14 cellular contexts compared by ENCODE assay signal in genomic region chrY:13339381-13339780, GRCh38.
A peak's percentile ranks its signal among the peaks of the same experiment; 100 is the strongest.
DNase-seq lines count a peak whose midpoint lies in the region; ATAC-seq and TF ChIP-seq lines count a peak whose summit lies in the region.
"Had no signal": no experiment of that assay in that cellular context is flagged by ENCODE, and none has a peak within 500 bp of the region (broad histone marks: within the 10 kb centered on the region; RNA-seq: fewer than 3 reads in every experiment).

No MANE protein-coding gene starts in this region.

- H3K4ac ChIP-seq in mesenchymal stem cell (ENCODE audit: low read depth in 1 of 2, low read length in 2 of 2): no peak overlapping the region

- H3K27ac ChIP-seq in left ventricle myocardium inferior (replicated peaks) (no peak overlapping the region), mesenchymal stem cell (ENCODE audit: low read length, poor library complexity, severe bottlenecking) (peak overlapping the region; percentile 92)
- no peak overlapping the region for H3K27ac ChIP-seq in CD4-positive, alpha-beta T cell (ENCODE audit: low read depth, low read length)
- H3K27ac ChIP-seq: BLaER1, KMS-11 had no signal

- intact Hi-C loops in left ventricle myocardium superior (cut with micrococcal nuclease) (no loop called here), left ventricle myocardium inferior (cut with micrococcal nuclease) (no loop called here)
- intact Hi-C loops in CD4-positive, alpha-beta T cell (cut with DNase I, micrococcal nuclease): no loop called here

- no peak overlapping the region for H3K4me3 ChIP-seq in left ventricle myocardium inferior
- no peak overlapping the region for H3K4me3 ChIP-seq in mesenchymal stem cell (ENCODE audit: insufficient read depth in 1 of 2, low read depth in 1 of 2, low read length in 2 of 2)
- H3K4me3 ChIP-seq: BLaER1, MG63 had no signal

- peaks cover 16% of the 10 kb centered on the region for H3K36me3 ChIP-seq in left ventricle myocardium inferior
- peaks cover 0 to 7% of the 10 kb centered on the region in 2 experiments for H3K36me3 ChIP-seq in mesenchymal stem cell (ENCODE audit: control insufficient read depth in 1 of 2, insufficient read depth in 2 of 2, low read depth in 1 of 2, low read length in 2 of 2)
- H3K36me3 ChIP-seq: BLaER1 had no signal

- DNase-seq in left ventricle myocardium superior (no peak), left ventricle myocardium inferior (no peak), mesenchymal stem cell (no peak), NCI-H774 (lab: John Stamatoyannopoulos, UW) (no peak)
- no peak for DNase-seq in activated naive CD8-positive, alpha-beta T cell treated with anti-CD3 and anti-CD28 coated beads, Interleukin-2, amount 50 U/mL, for 24 hours
- DNase-seq in CD4-positive, alpha-beta T cell: no peak
- DNase-seq: MG63, NCI-H1092 treated with DMSO at 0.1 percent for 48 hours, NCI-H1694, NCI-H446 had no signal

- CTCF ChIA-PET in CD4-positive, alpha-beta T cell (lab: Charles Lee): no interaction called here

- 92% methylated on average over 9 of the region's 9 CpGs for WGBS in mesenchymal stem cell

- peaks cover 6% of the 10 kb centered on the region for H3K79me1 ChIP-seq in mesenchymal stem cell (replicated peaks; ENCODE audit: low read length, poor library complexity, severe bottlenecking)

- H4K91ac ChIP-seq in mesenchymal stem cell (ENCODE audit: low read length): no peak overlapping the region

- H3K4me1 ChIP-seq in left ventricle myocardium inferior (peaks cover 15% of the 10 kb centered on the region), mesenchymal stem cell (ENCODE audit: control insufficient read depth, insufficient read depth, low read depth, low read length) (peaks cover 10% of the 10 kb centered on the region)
- H3K4me1 ChIP-seq: BLaER1 had no signal

- H3K27me3 Mint-ChIP-seq in activated naive CD8-positive, alpha-beta T cell treated with anti-CD3 and anti-CD28 coated beads, Interleukin-2, amount 50 U/mL, for 24 hours: no peaks in the 10 kb centered on the region
- no peaks in the 10 kb centered on the region for H3K27me3 Mint-ChIP-seq in CD4-positive, alpha-beta T cell

- POLR2A ChIA-PET in CD4-positive, alpha-beta T cell (lab: Charles Lee): no interaction called here

- no peak overlapping the region for H2BK120ac ChIP-seq in mesenchymal stem cell (ENCODE audit: low read depth, low read length)

- peak overlapping the region in 1 of 2 experiments; percentile 28 for H3K14ac ChIP-seq in mesenchymal stem cell (ENCODE audit: low read length in 2 of 2)

- no peak for TF ChIP-seq CTCF in left ventricle myocardium inferior (IDR thresholded peaks at IDR 0.05; ENCODE audit: borderline replicate concordance)
- no peak for TF ChIP-seq CTCF in CD4-positive, alpha-beta T cell (IDR thresholded peaks at IDR 0.05)

- H3K36me3 Mint-ChIP-seq in activated naive CD8-positive, alpha-beta T cell treated with anti-CD3 and anti-CD28 coated beads, Interleukin-2, amount 50 U/mL, for 24 hours (ENCODE audit: low read depth): peaks cover 40% of the 10 kb centered on the region
- peaks cover 86% of the 10 kb centered on the region for H3K36me3 Mint-ChIP-seq in CD4-positive, alpha-beta T cell (ENCODE audit: low read depth)

- H3K9ac ChIP-seq in mesenchymal stem cell (ENCODE audit: low read length): no peak overlapping the region
- H3K9ac ChIP-seq: BLaER1, KMS-11 had no signal

- H3K9me3 Mint-ChIP-seq in activated naive CD8-positive, alpha-beta T cell treated with anti-CD3 and anti-CD28 coated beads, Interleukin-2, amount 50 U/mL, for 24 hours: no peaks in the 10 kb centered on the region
- H3K9me3 Mint-ChIP-seq in CD4-positive, alpha-beta T cell: no peaks in the 10 kb centered on the region

- H3K18ac ChIP-seq in mesenchymal stem cell (ENCODE audit: low read depth in 1 of 2, low read length in 2 of 2): peak overlapping the region in 1 of 2 experiments; percentile 21

- H3K4me3 Mint-ChIP-seq in activated naive CD8-positive, alpha-beta T cell treated with anti-CD3 and anti-CD28 coated beads, Interleukin-2, amount 50 U/mL, for 24 hours: no peak overlapping the region
- no peak overlapping the region for H3K4me3 Mint-ChIP-seq in CD4-positive, alpha-beta T cell

- no peak overlapping the region for H2BK12ac ChIP-seq in mesenchymal stem cell (ENCODE audit: low read length in 2 of 2)

- H3K4me1 Mint-ChIP-seq in activated naive CD8-positive, alpha-beta T cell treated with anti-CD3 and anti-CD28 coated beads, Interleukin-2, amount 50 U/mL, for 24 hours: peaks cover 11% of the 10 kb centered on the region
- H3K4me1 Mint-ChIP-seq in CD4-positive, alpha-beta T cell (ENCODE audit: low read depth): peaks cover 14% of the 10 kb centered on the region

- H3K27ac Mint-ChIP-seq in activated naive CD8-positive, alpha-beta T cell treated with anti-CD3 and anti-CD28 coated beads, Interleukin-2, amount 50 U/mL, for 24 hours: peak overlapping the region; percentile 67
- no peak overlapping the region for H3K27ac Mint-ChIP-seq in CD4-positive, alpha-beta T cell

- no peak overlapping the region for H4K8ac ChIP-seq in mesenchymal stem cell (ENCODE audit: low read length)

- peak overlapping the region; percentile 8 for H2BK5ac ChIP-seq in mesenchymal stem cell (ENCODE audit: low read depth, low read length, poor library complexity, severe bottlenecking)

- no peak overlapping the region for H2AFZ ChIP-seq in mesenchymal stem cell (ENCODE audit: low read depth, low read length)

- peak overlapping the region; percentile 94 for H2AK5ac ChIP-seq in mesenchymal stem cell (ENCODE audit: low read length, severe bottlenecking)

- H3K27me3 ChIP-seq in left ventricle myocardium inferior (ENCODE audit: low read depth): no peaks in the 10 kb centered on the region
- H3K27me3 ChIP-seq in mesenchymal stem cell (ENCODE audit: control insufficient read depth in 1 of 2, insufficient read depth in 1 of 2, low read length in 2 of 2): no peaks in the 10 kb centered on the region
- H3K27me3 ChIP-seq in CD4-positive, alpha-beta T cell (ENCODE audit: control insufficient read depth, insufficient read depth, low read length): no peaks in the 10 kb centered on the region
- H3K27me3 ChIP-seq: BLaER1, MG63 had no signal

- ATAC-seq in left ventricle myocardium superior: peak; percentile 24
- ATAC-seq in activated naive CD8-positive, alpha-beta T cell treated with anti-CD3 and anti-CD28 coated beads, Interleukin-2, amount 50 U/mL, for 24 hours: no peak
- ATAC-seq in CD4-positive, alpha-beta T cell (ENCODE audit: poor library complexity): no peak
- no peak for ATAC-seq in HG02973 (IDR thresholded peaks at IDR 0.05; ENCODE audit: unreplicated experiment)
- ATAC-seq: HepG2 had no signal

- H2BK15ac ChIP-seq in mesenchymal stem cell (ENCODE audit: low read depth, poor library complexity, severe bottlenecking): no peak overlapping the region

- no peak overlapping the region for H3K4me2 ChIP-seq in mesenchymal stem cell (ENCODE audit: low read length, poor library complexity, severe bottlenecking)
- H3K4me2 ChIP-seq: BLaER1, KMS-11 had no signal

- H3K9me3 ChIP-seq in left ventricle myocardium inferior (replicated peaks): no peaks in the 10 kb centered on the region
- no peaks in the 10 kb centered on the region for H3K9me3 ChIP-seq in mesenchymal stem cell (ENCODE audit: control insufficient read depth, low read length)
- no peaks in the 10 kb centered on the region for H3K9me3 ChIP-seq in CD4-positive, alpha-beta T cell (ENCODE audit: control insufficient read depth, low read length)
- H3K9me3 ChIP-seq: BLaER1, MG63 had no signal

- H3K23ac ChIP-seq in mesenchymal stem cell (ENCODE audit: low read length in 2 of 2): no peak overlapping the region
